Comparison of ENCODE assay signal across 9 cellular contexts in the genomic region with DNA sequence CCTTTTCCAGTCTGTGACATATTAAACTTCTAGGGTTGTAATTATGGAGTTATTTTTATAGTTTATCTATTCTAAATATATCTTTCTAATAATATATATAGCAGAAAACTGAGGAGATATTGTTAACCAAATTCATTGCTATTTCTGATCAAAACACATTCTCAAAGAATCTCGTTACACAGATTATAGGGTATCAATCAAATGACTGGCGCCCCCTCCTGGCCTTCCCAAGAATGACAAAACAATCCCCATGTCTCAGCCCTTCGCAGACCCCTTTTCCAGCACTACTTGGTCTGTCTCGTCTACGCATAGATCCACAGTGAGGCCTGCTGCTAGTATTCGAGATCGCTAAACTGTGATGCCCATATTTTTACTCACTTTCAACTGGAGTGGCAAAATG.
DNase-seq lines count a peak whose midpoint lies in the region; ATAC-seq, FAIRE-seq and TF ChIP-seq lines count a peak whose summit lies in the region.
"Had no signal": no experiment of that assay in that cellular context is flagged by ENCODE, and none has a peak within 500 bp of the region (broad histone marks: within the 10 kb centered on the region; RNA-seq: fewer than 3 reads in every experiment).

No MANE protein-coding gene starts in this region.

- FAIRE-seq in GM18507 (lab: Jason Lieb, UNC) = peak; percentile 71

- ATAC-seq in GM18858 (IDR thresholded peaks at IDR 0.05; ENCODE audit: unreplicated experiment) = no peak
- ATAC-seq in GM19351 (IDR thresholded peaks at IDR 0.05; ENCODE audit: unreplicated experiment) = no peak

- DNase-seq in GM18507 (ENCODE audit: extremely low spot score, insufficient read length, low read depth) (no peak), fibroblast of the aortic adventitia (ENCODE audit: low read depth) (no peak), NOMO-1 treated with dmso at 0.1 percent for 144 hours (lab: John Stamatoyannopoulos, UW; ENCODE audit: unreplicated experiment) (no peak)
- peak; percentile 2 to 43 for DNase-seq in activated CD4-positive, alpha-beta T cell treated with anti-CD3 and anti-CD28 coated beads for 4 hours
- DNase-seq in stimulated activated CD8-positive, alpha-beta memory T cell treated with anti-CD3 and anti-CD28 coated beads, Interleukin-15, amount 100 ng/mL, for 1 hour (ENCODE audit: low read depth) = peak; percentile 22

- H3K4me3 ChIP-seq in fibroblast of the aortic adventitia (ENCODE audit: low read depth, low read length) = no peak overlapping the region
- H3K4me3 ChIP-seq: skin epidermis had no signal

- TF ChIP-seq CTCF in 22Rv1 (IDR thresholded peaks at IDR 0.05) (peak; percentile 52), fibroblast of the aortic adventitia (IDR thresholded peaks at IDR 0.05; ENCODE audit: insufficient read depth, low read length) (peak; percentile 21)

- H3K27ac ChIP-seq in 22Rv1 = no peak overlapping the region
- H3K27ac ChIP-seq: skin epidermis had no signal

Comparison
In these comparisons a context has a peak if more than half of its experiments do, and no peak if none do; other contexts are left out.
1. DNase-seq: peak in activated CD4-positive, alpha-beta T cell treated with anti-CD3 and anti-CD28 coated beads for 4 hours (2 of 2) and stimulated activated CD8-positive, alpha-beta memory T cell treated with anti-CD3 and anti-CD28 coated beads, Interleukin-15, amount 100 ng/mL, for 1 hour (single experiment); none in GM18507 (single experiment), fibroblast of the aortic adventitia (single experiment) and NOMO-1 treated with dmso at 0.1 percent for 144 hours (single experiment).